Comparison of ENCODE assay signal across 10 cellular contexts in genomic region chr11:129374081-129374992, GRCh38. TPM values are rescaled to one million over a fixed set of nuclear protein-coding genes. Genes with fewer than 3 reads are reported as not detected.
DNase-seq lines count a peak whose midpoint lies in the region; ATAC-seq and TF ChIP-seq lines count a peak whose summit lies in the region.
"Had no signal": no experiment of that assay in that cellular context is flagged by ENCODE, and none has a peak within 500 bp of the region (broad histone marks: within the 10 kb centered on the region; RNA-seq: fewer than 3 reads in every experiment).

No MANE protein-coding gene starts in this region.

- no peak overlapping the region for H3K9ac ChIP-seq in HUES6 (ENCODE audit: low read length)

- POLR2A ChIA-PET in CD4-positive, alpha-beta memory T cell (lab: Charles Lee; ENCODE audit: partially characterized antibody): no interaction called here

- no peaks in the 10 kb centered on the region for H3K9me3 ChIP-seq in CD4-positive, alpha-beta memory T cell (ENCODE audit: control insufficient read depth in 1 of 2, low read length in 2 of 2)
- H3K9me3 ChIP-seq in HUES6 (ENCODE audit: control insufficient read depth, insufficient read depth, low read depth, low read length) (no peaks in the 10 kb centered on the region), ectodermal cell (ENCODE audit: control insufficient read depth, low read length) (no peaks in the 10 kb centered on the region)

- intact Hi-C loops in CD4-positive, alpha-beta memory T cell (cut with micrococcal nuclease): no loop called here

- H3K4me3 Mint-ChIP-seq in CD4-positive, alpha-beta memory T cell: peak overlapping the region; percentile 12 to 85 (median 52)
- H3K4me3 Mint-ChIP-seq in neural crest cell: peak overlapping the region; percentile 79

- H3K4me1 ChIP-seq in CD4-positive, alpha-beta memory T cell (ENCODE audit: insufficient read depth, low read length): peaks cover 16% of the 10 kb centered on the region
- H3K4me1 ChIP-seq in HUES6 (ENCODE audit: control insufficient read depth, insufficient read depth, low read length): peaks cover 17% of the 10 kb centered on the region
- peaks cover 13% of the 10 kb centered on the region for H3K4me1 ChIP-seq in ectodermal cell (ENCODE audit: control insufficient read depth, insufficient read depth, low read length)

- H3K27ac ChIP-seq in CD4-positive, alpha-beta memory T cell (ENCODE audit: low read depth, low read length): no peak overlapping the region
- no peak overlapping the region for H3K27ac ChIP-seq in HUES6 (ENCODE audit: low read depth, low read length)
- H3K27ac ChIP-seq in ectodermal cell (ENCODE audit: insufficient read depth, low read depth, low read length, poor library complexity, severe bottlenecking): no peak overlapping the region

- peaks cover 16% of the 10 kb centered on the region for H3K27me3 ChIP-seq in CD4-positive, alpha-beta memory T cell (ENCODE audit: insufficient read depth, low read length)
- peaks cover 97% of the 10 kb centered on the region for H3K27me3 ChIP-seq in HUES6 (ENCODE audit: control insufficient read depth, insufficient read depth, low read length)
- peaks cover 98% of the 10 kb centered on the region for H3K27me3 ChIP-seq in ectodermal cell (ENCODE audit: control insufficient read depth, insufficient read depth, low read length, poor library complexity, severe bottlenecking)

- no peaks in the 10 kb centered on the region for H3K36me3 Mint-ChIP-seq in CD4-positive, alpha-beta memory T cell
- H3K36me3 Mint-ChIP-seq in neural crest cell (ENCODE audit: low read depth): no peaks in the 10 kb centered on the region

- peaks cover 54 to 64% of the 10 kb centered on the region in 2 donors for H3K27me3 Mint-ChIP-seq in CD4-positive, alpha-beta memory T cell
- peaks cover 95% of the 10 kb centered on the region for H3K27me3 Mint-ChIP-seq in neural crest cell (ENCODE audit: low read depth)

- no peak overlapping the region for H3K4me3 ChIP-seq in CD4-positive, alpha-beta memory T cell (ENCODE audit: low read length in 2 of 2)
- H3K4me3 ChIP-seq in HUES6 (ENCODE audit: low read depth, low read length): peak overlapping the region; percentile 61
- H3K4me3 ChIP-seq in ectodermal cell (ENCODE audit: insufficient read depth, low read depth, low read length): peak overlapping the region; percentile 24
- H3K4me3 ChIP-seq: GM12878 had no signal

- CTCF ChIA-PET in CD4-positive, alpha-beta memory T cell (lab: Charles Lee; ENCODE audit: partially characterized antibody): no interaction called here

- ATAC-seq in GM19035 (IDR thresholded peaks at IDR 0.05; ENCODE audit: unreplicated experiment): no peak
- ATAC-seq: GM12878 had no signal

- no peaks in the 10 kb centered on the region for H3K9me3 Mint-ChIP-seq in CD4-positive, alpha-beta memory T cell
- H3K9me3 Mint-ChIP-seq in neural crest cell: no peaks in the 10 kb centered on the region
- H3K9me3 Mint-ChIP-seq: central memory CD8-positive, alpha-beta T cell had no signal

- no peak for DNase-seq in CD4-positive, alpha-beta memory T cell
- no peak for DNase-seq in neural crest cell (ENCODE audit: low read depth, low spot score)
- no peak for DNase-seq in midbrain (lab: John Stamatoyannopoulos, UW)
- no peak for DNase-seq in NCI-H1417 (lab: John Stamatoyannopoulos, UW)
- no peak for DNase-seq in NCI-H2227 treated with DMSO at 0.1 percent for 48 hours (lab: John Stamatoyannopoulos, UW)

- no peaks in the 10 kb centered on the region for H3K36me3 ChIP-seq in CD4-positive, alpha-beta memory T cell (ENCODE audit: insufficient read depth, low read length)
- H3K36me3 ChIP-seq in HUES6 (ENCODE audit: control insufficient read depth, insufficient read depth, low read length) (no peaks in the 10 kb centered on the region), ectodermal cell (ENCODE audit: control insufficient read depth, insufficient read depth, low read length) (no peaks in the 10 kb centered on the region)

- H3K4me1 Mint-ChIP-seq in CD4-positive, alpha-beta memory T cell: peaks cover 11 to 39% (median 25%) of the 10 kb centered on the region in 4 donors
- peaks cover 30% of the 10 kb centered on the region for H3K4me1 Mint-ChIP-seq in neural crest cell

- WGBS in ectodermal cell, 2 experiments: 3 to 4% methylated on average over 57 of the region's 57 CpGs

- peak; percentile 39 for TF ChIP-seq CTCF in neural crest cell (conservative IDR thresholded peaks at IDR 0.05)

- H3K27ac Mint-ChIP-seq in CD4-positive, alpha-beta memory T cell: peak overlapping the region in 1 of 7 donors; percentile 24
- no peak overlapping the region for H3K27ac Mint-ChIP-seq in neural crest cell (ENCODE audit: unreplicated experiment)

RNA-seq across cellular contexts. Expression of gene BARX2, which starts 1.3 kb away (rescaled TPM):
- not detected for total RNA-seq in CD4-positive, alpha-beta memory T cell
- polyA plus RNA-seq in CD4-positive, alpha-beta memory T cell: not detected
- not detected for polyA plus RNA-seq in ectodermal cell (2013, experiment 1 of 4)
- polyA plus RNA-seq in ectodermal cell (2013, experiment 2 of 4): 0.11 TPM
- polyA plus RNA-seq in ectodermal cell (2013, experiment 3 of 4): not detected
- not detected for polyA plus RNA-seq in ectodermal cell (2013, experiment 4 of 4)
- not detected in 2 replicates for total RNA-seq in neural crest cell
- total RNA-seq: GM12878 had no signal

Comparison
In these comparisons a context has a peak if more than half of its experiments do, and no peak if none do; other contexts are left out.
1. H3K4me3 ChIP-seq: peak in HUES6 (single experiment) and ectodermal cell (single experiment); none in CD4-positive, alpha-beta memory T cell (0 of 2).